12 cellular contexts compared by ENCODE assay signal in genomic region chr1:24762133-24762676, GRCh38. TPM values are rescaled to one million over a fixed set of nuclear protein-coding genes. Genes with fewer than 3 reads are reported as not detected.
DNase-seq lines count a peak whose midpoint lies in the region; ATAC-seq and TF ChIP-seq lines count a peak whose summit lies in the region.
"Had no signal": no experiment of that assay in that cellular context is flagged by ENCODE, and none has a peak within 500 bp of the region (broad histone marks: within the 10 kb centered on the region; RNA-seq: fewer than 3 reads in every experiment).

No MANE protein-coding gene starts in this region.

- H3K14ac ChIP-seq in trophoblast cell (ENCODE audit: low read length) = no peak overlapping the region

- no peak overlapping the region for H2AFZ ChIP-seq in GM23338
- H2AFZ ChIP-seq in trophoblast cell (ENCODE audit: insufficient read depth, low read length, poor library complexity) = no peak overlapping the region

- no peaks in the 10 kb centered on the region for H3K79me1 ChIP-seq in trophoblast cell (ENCODE audit: low read length)

- H3K36me3 ChIP-seq in GM23338 (ENCODE audit: insufficient read depth) (0 out of 2 replicates have a peak, but pooled peaks cover 3% of the 10 kb centered on the region), trophoblast cell (ENCODE audit: control insufficient read depth in 1 of 2, insufficient read depth in 2 of 2, low read length in 2 of 2) (peaks cover 0 to 7% of the 10 kb centered on the region in 2 experiments)

- no peaks in the 10 kb centered on the region; the same call in 1 of the 2 replicates for H3F3A ChIP-seq in GM23338 (replicated peaks; ENCODE audit: low read depth)

- H3K4me2 ChIP-seq in GM23338 (no peak overlapping the region), trophoblast cell (ENCODE audit: low read length) (no peak overlapping the region)

- no peak overlapping the region for H2BK12ac ChIP-seq in trophoblast cell (ENCODE audit: low read length)

- peaks cover 10% of the 10 kb centered on the region for H3K4me1 Mint-ChIP-seq in GM23338
- no peaks in the 10 kb centered on the region for H3K4me1 Mint-ChIP-seq in activated CD4-positive, alpha-beta memory T cell treated with anti-CD3 and anti-CD28 coated beads, Interleukin-2, amount 10 ng/mL, durations not matched to agents 7 days and 5 days
- H3K4me1 Mint-ChIP-seq: activated naive CD8-positive, alpha-beta T cell treated with anti-CD3 and anti-CD28 coated beads, Interleukin-2, amount 50 U/mL, for 24 hours had no signal

- H3K36me3 Mint-ChIP-seq in GM23338 (ENCODE audit: low read depth) = peaks cover 4% of the 10 kb centered on the region; the same call in 2 of the 3 replicates
- no peaks in the 10 kb centered on the region for H3K36me3 Mint-ChIP-seq in activated CD4-positive, alpha-beta memory T cell treated with anti-CD3 and anti-CD28 coated beads, Interleukin-2, amount 10 ng/mL, durations not matched to agents 7 days and 5 days (ENCODE audit: low read depth)

- H3K27me3 ChIP-seq in GM23338 (ENCODE audit: insufficient read depth) (no peaks in the 10 kb centered on the region), trophoblast cell (ENCODE audit: insufficient read depth, low read length) (no peaks in the 10 kb centered on the region)
- H3K27me3 ChIP-seq: BLaER1 treated with 17β-estradiol and CSF1 and Interleukin-3, amounts not matched to agents 10 nM and 100 nM had no signal

- H3K4me1 ChIP-seq in GM23338 (ENCODE audit: insufficient read depth) (peaks cover 27% of the 10 kb centered on the region), trophoblast cell (ENCODE audit: control insufficient read depth in 1 of 2, insufficient read depth in 2 of 2, low read length in 2 of 2) (peaks cover 2 to 3% of the 10 kb centered on the region in 2 experiments)

- H3K4ac ChIP-seq in trophoblast cell (ENCODE audit: low read depth, low read length) = peak overlapping the region; percentile 1

- H3K18ac ChIP-seq in trophoblast cell (ENCODE audit: low read length) = no peak overlapping the region

- no peaks in the 10 kb centered on the region for H3K9me3 Mint-ChIP-seq in GM23338
- H3K9me3 Mint-ChIP-seq in activated CD4-positive, alpha-beta memory T cell treated with anti-CD3 and anti-CD28 coated beads, Interleukin-2, amount 10 ng/mL, durations not matched to agents 7 days and 5 days = no peaks in the 10 kb centered on the region
- H3K9me3 Mint-ChIP-seq: activated naive CD8-positive, alpha-beta T cell treated with anti-CD3 and anti-CD28 coated beads, Interleukin-2, amount 50 U/mL, for 24 hours had no signal

- H3K9me3 ChIP-seq in trophoblast cell (ENCODE audit: insufficient read depth, low read depth, low read length) = no peaks in the 10 kb centered on the region

- peaks cover 100% of the 10 kb centered on the region for H3K79me2 ChIP-seq in GM23338 (replicated peaks; ENCODE audit: insufficient read depth)
- peaks cover 15% of the 10 kb centered on the region for H3K79me2 ChIP-seq in trophoblast cell (ENCODE audit: control insufficient read depth, insufficient read depth, low read length, poor library complexity)

- H3K4me3 ChIP-seq in GM23338 (no peak overlapping the region), trophoblast cell (ENCODE audit: low read depth, low read length) (no peak overlapping the region)
- H3K4me3 ChIP-seq: BLaER1 treated with 17β-estradiol and CSF1 and Interleukin-3, amounts not matched to agents 10 nM and 100 nM had no signal

- H3K23ac ChIP-seq in trophoblast cell (ENCODE audit: low read length) = no peak overlapping the region

- H4K8ac ChIP-seq in trophoblast cell (ENCODE audit: low read depth, low read length) = no peak overlapping the region

- H3K9me2 ChIP-seq in GM23338 (ENCODE audit: insufficient read depth) = no peaks in the 10 kb centered on the region

- H3K4me3 Mint-ChIP-seq in GM23338 = no peak overlapping the region
- H3K4me3 Mint-ChIP-seq in activated CD4-positive, alpha-beta memory T cell treated with anti-CD3 and anti-CD28 coated beads, Interleukin-2, amount 10 ng/mL, durations not matched to agents 7 days and 5 days = no peak overlapping the region
- H3K4me3 Mint-ChIP-seq: activated naive CD8-positive, alpha-beta T cell treated with anti-CD3 and anti-CD28 coated beads, Interleukin-2, amount 50 U/mL, for 24 hours had no signal

- WGBS in trophoblast cell (ENCODE audit: extremely low coverage, insufficient coverage, insufficient read length) = no CpG with 5 or more reads among the region's 3 CpGs

- no peak for TF ChIP-seq CTCF in GM23338 (conservative IDR thresholded peaks at IDR 0.05; ENCODE audit: low read depth in 2 of 2)

- H3K27ac ChIP-seq in GM23338 (ENCODE audit: low read depth) (peak overlapping the region; percentile 52; the same call in 1 of the 2 replicates), epithelial cell of prostate (peak overlapping the region; percentile 56), trophoblast cell (ENCODE audit: low read depth, low read length) (peak overlapping the region; percentile 23)

- POLR2A ChIA-PET in activated CD4-positive, alpha-beta memory T cell treated with anti-CD3 and anti-CD28 coated beads, Interleukin-2, amount 10 ng/mL, durations not matched to agents 7 days and 5 days (lab: Charles Lee) = no interaction called here

- peaks cover 78% of the 10 kb centered on the region for H4K20me1 ChIP-seq in GM23338 (replicated peaks; ENCODE audit: insufficient read depth)

- no peak overlapping the region for H2BK120ac ChIP-seq in trophoblast cell (ENCODE audit: insufficient read depth, low read length, poor library complexity)

- no peaks in the 10 kb centered on the region for H3K27me3 Mint-ChIP-seq in GM23338 (ENCODE audit: insufficient read depth, low read depth, poor library complexity)
- peaks cover 2% of the 10 kb centered on the region for H3K27me3 Mint-ChIP-seq in activated CD4-positive, alpha-beta memory T cell treated with anti-CD3 and anti-CD28 coated beads, Interleukin-2, amount 10 ng/mL, durations not matched to agents 7 days and 5 days
- H3K27me3 Mint-ChIP-seq: activated naive CD8-positive, alpha-beta T cell treated with anti-CD3 and anti-CD28 coated beads, Interleukin-2, amount 50 U/mL, for 24 hours had no signal

- ATAC-seq in GM23338 = no peak
- ATAC-seq: activated naive CD8-positive, alpha-beta T cell treated with anti-CD3 and anti-CD28 coated beads, Interleukin-2, amount 50 U/mL, for 24 hours had no signal

- CTCF ChIA-PET in activated CD4-positive, alpha-beta memory T cell treated with anti-CD3 and anti-CD28 coated beads, Interleukin-2, amount 10 ng/mL, durations not matched to agents 7 days and 5 days (lab: Charles Lee) = interaction anchor here (1.0 to 2.7 kb wide), 2 partner anchors 73 to 86 kb away, joined by 4 to 11 read pairs; no protein-coding TSS in a partner anchor

- no peak overlapping the region for H3K27ac Mint-ChIP-seq in GM23338
- H3K27ac Mint-ChIP-seq in activated CD4-positive, alpha-beta memory T cell treated with anti-CD3 and anti-CD28 coated beads, Interleukin-2, amount 10 ng/mL, durations not matched to agents 7 days and 5 days = no peak overlapping the region
- H3K27ac Mint-ChIP-seq: activated naive CD8-positive, alpha-beta T cell treated with anti-CD3 and anti-CD28 coated beads, Interleukin-2, amount 50 U/mL, for 24 hours had no signal

- no peak overlapping the region for H2BK5ac ChIP-seq in trophoblast cell (ENCODE audit: low read depth, low read length, poor library complexity)

- no peak overlapping the region for H4K12ac ChIP-seq in trophoblast cell (ENCODE audit: low read depth, low read length)

- H2AK5ac ChIP-seq in trophoblast cell (ENCODE audit: low read length) = no peak overlapping the region

- no peak overlapping the region for H4K91ac ChIP-seq in trophoblast cell (ENCODE audit: low read depth, low read length)

- no peak overlapping the region for H3K9ac ChIP-seq in trophoblast cell (ENCODE audit: low read length)

- no peak for DNase-seq in GM23338 (ENCODE audit: low spot score)
- DNase-seq in SIG-M5 (lab: John Stamatoyannopoulos, UW) = peak; percentile 66
- DNase-seq in epithelial cell of prostate (ENCODE audit: low read depth, low spot score) = no peak
- peak; percentile 46 to 70 for DNase-seq in trophoblast cell
- DNase-seq in NCI-H1930 (lab: John Stamatoyannopoulos, UW) = no peak
- DNase-seq in stimulated activated CD4-positive, alpha-beta T cell treated with anti-CD3 and anti-CD28 coated beads, Interleukin-4, amount 100 ng/mL, for 24 hours = no peak
- no peak for DNase-seq in T-helper 2 cell
- DNase-seq in activated CD4-positive, alpha-beta memory T cell treated with anti-CD3 and anti-CD28 coated beads, Interleukin-2, amount 10 ng/mL, durations not matched to agents 7 days and 5 days = no peak
- DNase-seq: activated naive CD8-positive, alpha-beta T cell treated with anti-CD3 and anti-CD28 coated beads, Interleukin-2, amount 50 U/mL, for 24 hours; NCI-H2081 treated with DMSO at 0.1 percent for 48 hours; nucleus accumbens had no signal

TF ChIP-seq in GM23338, 12 proteins besides CTCF, POLR2A, EP300 and RAD21 (continues in another document):
- TF ChIP-seq EZH2 (IDR thresholded peaks at IDR 0.05; ENCODE audit: low read depth, unreplicated experiment) (no peak), ZNF331 (CRISPR knock-in tag; IDR thresholded peaks at IDR 0.05; ENCODE audit: low read depth) (no peak), POLR2AphosphoS5 (IDR thresholded peaks at IDR 0.05; ENCODE audit: low read depth) (no peak), EZH2phosphoT487 (IDR thresholded peaks at IDR 0.05; ENCODE audit: unreplicated experiment) (no peak), NANOG (IDR thresholded peaks at IDR 0.05; ENCODE audit: borderline replicate concordance) (no peak), JUNB (IDR thresholded peaks at IDR 0.05; ENCODE audit: unreplicated experiment) (no peak)

RNA-seq across cellular contexts. Expression of gene CLIC4, which starts 17.0 kb away (rescaled TPM):
- total RNA-seq in GM23338 (2014; rRNA removed; shearing (Covaris generic)) = 308 and 319 TPM in 2 replicates
- polyA plus RNA-seq in GM23338 (2016; fragmentation: Nextera tagmentation; extraction: Ambion mirVana) = 84.0 and 92.5 TPM in 2 replicates
- 204 and 206 TPM in 2 replicates for polyA plus RNA-seq in trophoblast cell (2013)
- 10 to 100 TPM; 28.9 to 30.6 TPM for total RNA-seq in activated CD4-positive, alpha-beta memory T cell treated with anti-CD3 and anti-CD28 coated beads, Interleukin-2, amount 10 ng/mL, durations not matched to agents 7 days and 5 days

Comparison
In these comparisons a context has a peak if more than half of its experiments do, and no peak if none do; other contexts are left out.
1. DNase-seq: peak in SIG-M5 (single experiment) and trophoblast cell (2 of 2); none in GM23338 (single experiment), epithelial cell of prostate (single experiment), NCI-H1930 (0 of 2), stimulated activated CD4-positive, alpha-beta T cell treated with anti-CD3 and anti-CD28 coated beads, Interleukin-4, amount 100 ng/mL, for 24 hours (single experiment), T-helper 2 cell (0 of 5) and activated CD4-positive, alpha-beta memory T cell treated with anti-CD3 and anti-CD28 coated beads, Interleukin-2, amount 10 ng/mL, durations not matched to agents 7 days and 5 days (single experiment).
2. Peak in every context shown above with its lines, with median percentiles within 50 percentile points of each other: H3K27ac ChIP-seq.